1 cellular context compared by ENCODE assay signal in genomic region chr4:51843309-51844156, GRCh38.
TF ChIP-seq lines count a peak whose summit lies in the region.

No MANE protein-coding gene starts in this region.

TF ChIP-seq in HepG2, 621 proteins besides CTCF, POLR2A, EP300 and RAD21 (continued from another document):
- TF ChIP-seq, protein P1, sequence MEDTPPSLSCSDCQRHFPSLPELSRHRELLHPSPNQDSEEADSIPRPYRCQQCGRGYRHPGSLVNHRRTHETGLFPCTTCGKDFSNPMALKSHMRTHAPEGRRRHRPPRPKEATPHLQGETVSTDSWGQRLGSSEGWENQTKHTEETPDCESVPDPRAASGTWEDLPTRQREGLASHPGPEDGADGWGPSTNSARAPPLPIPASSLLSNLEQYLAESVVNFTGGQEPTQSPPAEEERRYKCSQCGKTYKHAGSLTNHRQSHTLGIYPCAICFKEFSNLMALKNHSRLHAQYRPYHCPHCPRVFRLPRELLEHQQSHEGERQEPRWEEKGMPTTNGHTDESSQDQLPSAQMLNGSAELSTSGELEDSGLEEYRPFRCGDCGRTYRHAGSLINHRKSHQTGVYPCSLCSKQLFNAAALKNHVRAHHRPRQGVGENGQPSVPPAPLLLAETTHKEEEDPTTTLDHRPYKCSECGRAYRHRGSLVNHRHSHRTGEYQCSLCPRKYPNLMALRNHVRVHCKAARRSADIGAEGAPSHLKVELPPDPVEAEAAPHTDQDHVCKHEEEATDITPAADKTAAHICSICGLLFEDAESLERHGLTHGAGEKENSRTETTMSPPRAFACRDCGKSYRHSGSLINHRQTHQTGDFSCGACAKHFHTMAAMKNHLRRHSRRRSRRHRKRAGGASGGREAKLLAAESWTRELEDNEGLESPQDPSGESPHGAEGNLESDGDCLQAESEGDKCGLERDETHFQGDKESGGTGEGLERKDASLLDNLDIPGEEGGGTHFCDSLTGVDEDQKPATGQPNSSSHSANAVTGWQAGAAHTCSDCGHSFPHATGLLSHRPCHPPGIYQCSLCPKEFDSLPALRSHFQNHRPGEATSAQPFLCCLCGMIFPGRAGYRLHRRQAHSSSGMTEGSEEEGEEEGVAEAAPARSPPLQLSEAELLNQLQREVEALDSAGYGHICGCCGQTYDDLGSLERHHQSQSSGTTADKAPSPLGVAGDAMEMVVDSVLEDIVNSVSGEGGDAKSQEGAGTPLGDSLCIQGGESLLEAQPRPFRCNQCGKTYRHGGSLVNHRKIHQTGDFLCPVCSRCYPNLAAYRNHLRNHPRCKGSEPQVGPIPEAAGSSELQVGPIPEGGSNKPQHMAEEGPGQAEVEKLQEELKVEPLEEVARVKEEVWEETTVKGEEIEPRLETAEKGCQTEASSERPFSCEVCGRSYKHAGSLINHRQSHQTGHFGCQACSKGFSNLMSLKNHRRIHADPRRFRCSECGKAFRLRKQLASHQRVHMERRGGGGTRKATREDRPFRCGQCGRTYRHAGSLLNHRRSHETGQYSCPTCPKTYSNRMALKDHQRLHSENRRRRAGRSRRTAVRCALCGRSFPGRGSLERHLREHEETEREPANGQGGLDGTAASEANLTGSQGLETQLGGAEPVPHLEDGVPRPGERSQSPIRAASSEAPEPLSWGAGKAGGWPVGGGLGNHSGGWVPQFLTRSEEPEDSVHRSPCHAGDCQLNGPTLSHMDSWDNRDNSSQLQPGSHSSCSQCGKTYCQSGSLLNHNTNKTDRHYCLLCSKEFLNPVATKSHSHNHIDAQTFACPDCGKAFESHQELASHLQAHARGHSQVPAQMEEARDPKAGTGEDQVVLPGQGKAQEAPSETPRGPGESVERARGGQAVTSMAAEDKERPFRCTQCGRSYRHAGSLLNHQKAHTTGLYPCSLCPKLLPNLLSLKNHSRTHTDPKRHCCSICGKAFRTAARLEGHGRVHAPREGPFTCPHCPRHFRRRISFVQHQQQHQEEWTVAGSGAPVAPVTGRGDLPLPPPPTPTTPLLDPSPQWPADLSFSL (CRISPR knock-in tag; IDR thresholded peaks at IDR 0.05), result no peak
- no peak for TF ChIP-seq HCFC1 (IDR thresholded peaks at IDR 0.05; ENCODE audit: low read depth, low read length)
- no peak for TF ChIP-seq HNRNPK (IDR thresholded peaks at IDR 0.05; ENCODE audit: low read depth, low read length, poor library complexity, severe bottlenecking)
- TF ChIP-seq NPAS2 (CRISPR knock-in tag; IDR thresholded peaks at IDR 0.05; ENCODE audit: borderline replicate concordance), result no peak
- TF ChIP-seq AGO2 (optimal IDR thresholded peaks at IDR 0.05; ENCODE audit: low read depth, low read length), result peak; percentile 3
- TF ChIP-seq WIZ (CRISPR knock-in tag; IDR thresholded peaks at IDR 0.05), result no peak
- no peak for TF ChIP-seq TOE1 (CRISPR knock-in tag; IDR thresholded peaks at IDR 0.05)
- no peak for TF ChIP-seq ZNF891 (CRISPR knock-in tag; IDR thresholded peaks at IDR 0.05)
- TF ChIP-seq BCL6 (CRISPR knock-in tag; IDR thresholded peaks at IDR 0.05), result no peak
- no peak for TF ChIP-seq GTF3A (CRISPR knock-in tag; conservative IDR thresholded peaks at IDR 0.05)
- TF ChIP-seq, protein P2, sequence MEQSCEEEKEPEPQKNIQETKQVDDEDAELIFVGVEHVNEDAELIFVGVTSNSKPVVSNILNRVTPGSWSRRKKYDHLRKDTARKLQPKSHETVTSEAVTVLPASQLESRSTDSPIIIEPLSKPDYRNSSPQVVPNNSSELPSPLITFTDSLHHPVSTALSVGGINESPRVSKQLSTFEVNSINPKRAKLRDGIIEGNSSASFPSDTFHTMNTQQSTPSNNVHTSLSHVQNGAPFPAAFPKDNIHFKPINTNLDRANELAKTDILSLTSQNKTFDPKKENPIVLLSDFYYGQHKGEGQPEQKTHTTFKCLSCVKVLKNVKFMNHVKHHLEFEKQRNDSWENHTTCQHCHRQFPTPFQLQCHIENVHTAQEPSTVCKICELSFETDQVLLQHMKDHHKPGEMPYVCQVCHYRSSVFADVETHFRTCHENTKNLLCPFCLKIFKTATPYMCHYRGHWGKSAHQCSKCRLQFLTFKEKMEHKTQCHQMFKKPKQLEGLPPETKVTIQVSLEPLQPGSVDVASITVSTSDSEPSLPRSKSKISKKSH (CRISPR knock-in tag; IDR thresholded peaks at IDR 0.05; ENCODE audit: borderline replicate concordance), result no peak
- TF ChIP-seq PLRG1 (conservative IDR thresholded peaks at IDR 0.05), result no peak
- no peak for TF ChIP-seq ARNT (IDR thresholded peaks at IDR 0.05)
- peak; percentile 1; the same call in 1 of the 2 replicates for TF ChIP-seq ZNF564 (CRISPR knock-in tag; IDR thresholded peaks at IDR 0.05)
- no peak for TF ChIP-seq ZBTB7B (CRISPR knock-in tag; IDR thresholded peaks at IDR 0.05)
- no peak for TF ChIP-seq XBP1 (CRISPR knock-in tag; IDR thresholded peaks at IDR 0.05)
- no peak for TF ChIP-seq ZNF788 (CRISPR knock-in tag; IDR thresholded peaks at IDR 0.05; ENCODE audit: borderline replicate concordance)
- no peak for TF ChIP-seq TBL1XR1 (IDR thresholded peaks at IDR 0.05; ENCODE audit: borderline replicate concordance, low read length, partially characterized antibody)
